In genomic region chr5:149487672-149488071, GRCh38 we compare ENCODE assay signal across 1 cellular context.
TF ChIP-seq lines count a peak whose summit lies in the region.

No MANE protein-coding gene starts in this region.

TF ChIP-seq in IMR-90, 13 proteins besides CTCF, POLR2A, EP300 and RAD21:
- TF ChIP-seq BHLHE40 (IDR thresholded peaks at IDR 0.05; ENCODE audit: low read depth, low read length), result no peak
- TF ChIP-seq RFX5 (IDR thresholded peaks at IDR 0.05; ENCODE audit: low read depth, low read length), result no peak
- no peak for TF ChIP-seq ELK1 (IDR thresholded peaks at IDR 0.05; ENCODE audit: borderline replicate concordance, low read depth, low read length)
- TF ChIP-seq RCOR1 (IDR thresholded peaks at IDR 0.05; ENCODE audit: insufficient replicate concordance, low read length), result no peak
- no peak for TF ChIP-seq USF2 (IDR thresholded peaks at IDR 0.05; ENCODE audit: low read depth, low read length)
- no peak for TF ChIP-seq MAZ (IDR thresholded peaks at IDR 0.05; ENCODE audit: borderline replicate concordance, low read depth, low read length)
- TF ChIP-seq SMC3 (IDR thresholded peaks at IDR 0.05; ENCODE audit: low read depth, low read length), result no peak
- TF ChIP-seq NFE2L2 (IDR thresholded peaks at IDR 0.05; ENCODE audit: low read depth, low read length), result no peak
- TF ChIP-seq CEBPB (IDR thresholded peaks at IDR 0.05; ENCODE audit: low read depth, low read length), result no peak
- TF ChIP-seq MAFK (IDR thresholded peaks at IDR 0.05; ENCODE audit: low read depth, low read length), result no peak
- TF ChIP-seq FOS (IDR thresholded peaks at IDR 0.05; ENCODE audit: low read depth, low read length), result no peak
- TF ChIP-seq MXI1 (IDR thresholded peaks at IDR 0.05; ENCODE audit: borderline replicate concordance, low read depth, low read length), result no peak
- TF ChIP-seq CHD1 (IDR thresholded peaks at IDR 0.05; ENCODE audit: low read depth, low read length), result no peak
